ENCODE assay signal across 12 cellular contexts in genomic region chr12:124398578-124399227, GRCh38.
DNase-seq lines count a peak whose midpoint lies in the region; ATAC-seq and TF ChIP-seq lines count a peak whose summit lies in the region.
"Had no signal": no experiment of that assay in that cellular context is flagged by ENCODE, and none has a peak within 500 bp of the region (broad histone marks: within the 10 kb centered on the region; RNA-seq: fewer than 3 reads in every experiment).

No MANE protein-coding gene starts in this region.

- H3K9me3 Mint-ChIP-seq in nephron progenitor cell (no peaks in the 10 kb centered on the region), mesothelial cell of epicardium (no peaks in the 10 kb centered on the region)
- H3K9me3 Mint-ChIP-seq: activated CD4-positive, alpha-beta memory T cell treated with anti-CD3 and anti-CD28 coated beads for 36 hours; stimulated activated memory B cell treated with anti-CD40 and anti-IgM and Interleukin-4, amounts not matched to agents 10 μg/mL and 1 μg/mL and 100 μg/mL, for 72 hours had no signal

- H3K4me1 Mint-ChIP-seq in nephron progenitor cell (peaks cover 65% of the 10 kb centered on the region), mesothelial cell of epicardium (peaks cover 49% of the 10 kb centered on the region)

- in situ Hi-C loops in SK-MEL-5 (cut with HindIII; ENCODE audit: low pct_unique_long_range_greater_than_20kb, low sequenced_read_pairs), result no loop called here

- peaks cover 4% of the 10 kb centered on the region for H3K27me3 Mint-ChIP-seq in nephron progenitor cell (ENCODE audit: low read depth, poor library complexity)
- no peaks in the 10 kb centered on the region for H3K27me3 Mint-ChIP-seq in mesothelial cell of epicardium (ENCODE audit: low read depth)
- H3K27me3 Mint-ChIP-seq: activated CD4-positive, alpha-beta memory T cell treated with anti-CD3 and anti-CD28 coated beads for 36 hours; stimulated activated memory B cell treated with anti-CD40 and anti-IgM and Interleukin-4, amounts not matched to agents 10 μg/mL and 1 μg/mL and 100 μg/mL, for 72 hours had no signal

- H3K27ac ChIP-seq in muscle layer of duodenum (ENCODE audit: low read length) (peak overlapping the region; percentile 8), upper lobe of right lung (no peak overlapping the region)
- H3K27ac ChIP-seq: neutrophil had no signal

- H3K4me3 ChIP-seq in epithelial cell of proximal tubule (ENCODE audit: low read depth, low read length) (no peak overlapping the region), muscle layer of duodenum (ENCODE audit: low read depth in 1 of 2, low read length in 2 of 2) (no peak overlapping the region), upper lobe of right lung (no peak overlapping the region)

- intact Hi-C loops in upper lobe of right lung (cut with DNase I), result no loop called here

- H3K27me3 ChIP-seq in muscle layer of duodenum (ENCODE audit: low read depth, low read length) (no peaks in the 10 kb centered on the region), upper lobe of right lung (no peaks in the 10 kb centered on the region)
- H3K27me3 ChIP-seq: neutrophil had no signal

- H3K36me3 Mint-ChIP-seq in nephron progenitor cell (ENCODE audit: low read depth), result peaks cover 15% of the 10 kb centered on the region
- H3K36me3 Mint-ChIP-seq in mesothelial cell of epicardium, result peaks cover 7% of the 10 kb centered on the region

- H3K4me1 ChIP-seq in muscle layer of duodenum (ENCODE audit: control insufficient read depth in 1 of 2, insufficient read depth in 2 of 2, low read length in 2 of 2) (peaks cover 17 to 95% of the 10 kb centered on the region in 2 donors), upper lobe of right lung (peaks cover 31% of the 10 kb centered on the region)

- H3K9me3 ChIP-seq in muscle layer of duodenum (ENCODE audit: control insufficient read depth in 1 of 2, low read length in 2 of 2) (no peaks in the 10 kb centered on the region), upper lobe of right lung (no peaks in the 10 kb centered on the region)
- H3K9me3 ChIP-seq: neutrophil had no signal

- peak; percentile 3 for ATAC-seq in upper lobe of right lung
- ATAC-seq in HG02623 (IDR thresholded peaks at IDR 0.05; ENCODE audit: unreplicated experiment), result no peak
- ATAC-seq: stimulated activated memory B cell treated with anti-CD40 and anti-IgM and Interleukin-4, amounts not matched to agents 10 μg/mL and 1 μg/mL and 100 μg/mL, for 72 hours had no signal

- H3K4me3 Mint-ChIP-seq in nephron progenitor cell, result no peak overlapping the region
- H3K4me3 Mint-ChIP-seq in mesothelial cell of epicardium, result no peak overlapping the region
- H3K4me3 Mint-ChIP-seq: activated CD4-positive, alpha-beta memory T cell treated with anti-CD3 and anti-CD28 coated beads for 36 hours; stimulated activated memory B cell treated with anti-CD40 and anti-IgM and Interleukin-4, amounts not matched to agents 10 μg/mL and 1 μg/mL and 100 μg/mL, for 72 hours had no signal

- H3K36me3 ChIP-seq in muscle layer of duodenum (ENCODE audit: control insufficient read depth in 1 of 2, insufficient read depth in 2 of 2, low read length in 2 of 2) (peaks cover 27 to 33% of the 10 kb centered on the region in 2 donors), upper lobe of right lung (peaks cover 78% of the 10 kb centered on the region)

- DNase-seq in SK-MEL-5 (ENCODE audit: low read depth, low spot score) (peak; percentile 53), epithelial cell of proximal tubule (ENCODE audit: low read depth) (no peak), upper lobe of right lung (peak; percentile 73), nephron progenitor cell (no peak), mesothelial cell of epicardium (ENCODE audit: low spot score in 2 of 2, unreplicated experiment in 2 of 2) (no peak)
- DNase-seq: activated naive CD4-positive, alpha-beta T cell treated with Interleukin-2 at 50 U/mL for 16 hours; foreskin melanocyte had no signal

- no peak overlapping the region for H3K27ac Mint-ChIP-seq in nephron progenitor cell
- no peak overlapping the region for H3K27ac Mint-ChIP-seq in mesothelial cell of epicardium
- H3K27ac Mint-ChIP-seq: activated CD4-positive, alpha-beta memory T cell treated with anti-CD3 and anti-CD28 coated beads for 36 hours; stimulated activated memory B cell treated with anti-CD40 and anti-IgM and Interleukin-4, amounts not matched to agents 10 μg/mL and 1 μg/mL and 100 μg/mL, for 72 hours had no signal

- TF ChIP-seq CTCF in epithelial cell of proximal tubule (conservative IDR thresholded peaks at IDR 0.05; ENCODE audit: low read depth, low read length) (peak; percentile 17), upper lobe of right lung (IDR thresholded peaks at IDR 0.05) (no peak), nephron progenitor cell (IDR thresholded peaks at IDR 0.05) (no peak), mesothelial cell of epicardium (IDR thresholded peaks at IDR 0.05; ENCODE audit: unreplicated experiment) (no peak)

Comparison
In these comparisons a context has a peak if more than half of its experiments do, and no peak if none do; other contexts are left out.
1. DNase-seq: peak in SK-MEL-5 (single experiment) and upper lobe of right lung (single experiment); none in epithelial cell of proximal tubule (single experiment), nephron progenitor cell (single experiment) and mesothelial cell of epicardium (0 of 2).